1 cellular context compared by ENCODE assay signal in genomic region chr12:27843714-27844245, GRCh38.
TF ChIP-seq lines count a peak whose summit lies in the region.

No MANE protein-coding gene starts in this region.

TF ChIP-seq in K562, 482 proteins besides CTCF, POLR2A, EP300 and RAD21 (continued from another document and continues in another):
- TF ChIP-seq, protein P1, sequence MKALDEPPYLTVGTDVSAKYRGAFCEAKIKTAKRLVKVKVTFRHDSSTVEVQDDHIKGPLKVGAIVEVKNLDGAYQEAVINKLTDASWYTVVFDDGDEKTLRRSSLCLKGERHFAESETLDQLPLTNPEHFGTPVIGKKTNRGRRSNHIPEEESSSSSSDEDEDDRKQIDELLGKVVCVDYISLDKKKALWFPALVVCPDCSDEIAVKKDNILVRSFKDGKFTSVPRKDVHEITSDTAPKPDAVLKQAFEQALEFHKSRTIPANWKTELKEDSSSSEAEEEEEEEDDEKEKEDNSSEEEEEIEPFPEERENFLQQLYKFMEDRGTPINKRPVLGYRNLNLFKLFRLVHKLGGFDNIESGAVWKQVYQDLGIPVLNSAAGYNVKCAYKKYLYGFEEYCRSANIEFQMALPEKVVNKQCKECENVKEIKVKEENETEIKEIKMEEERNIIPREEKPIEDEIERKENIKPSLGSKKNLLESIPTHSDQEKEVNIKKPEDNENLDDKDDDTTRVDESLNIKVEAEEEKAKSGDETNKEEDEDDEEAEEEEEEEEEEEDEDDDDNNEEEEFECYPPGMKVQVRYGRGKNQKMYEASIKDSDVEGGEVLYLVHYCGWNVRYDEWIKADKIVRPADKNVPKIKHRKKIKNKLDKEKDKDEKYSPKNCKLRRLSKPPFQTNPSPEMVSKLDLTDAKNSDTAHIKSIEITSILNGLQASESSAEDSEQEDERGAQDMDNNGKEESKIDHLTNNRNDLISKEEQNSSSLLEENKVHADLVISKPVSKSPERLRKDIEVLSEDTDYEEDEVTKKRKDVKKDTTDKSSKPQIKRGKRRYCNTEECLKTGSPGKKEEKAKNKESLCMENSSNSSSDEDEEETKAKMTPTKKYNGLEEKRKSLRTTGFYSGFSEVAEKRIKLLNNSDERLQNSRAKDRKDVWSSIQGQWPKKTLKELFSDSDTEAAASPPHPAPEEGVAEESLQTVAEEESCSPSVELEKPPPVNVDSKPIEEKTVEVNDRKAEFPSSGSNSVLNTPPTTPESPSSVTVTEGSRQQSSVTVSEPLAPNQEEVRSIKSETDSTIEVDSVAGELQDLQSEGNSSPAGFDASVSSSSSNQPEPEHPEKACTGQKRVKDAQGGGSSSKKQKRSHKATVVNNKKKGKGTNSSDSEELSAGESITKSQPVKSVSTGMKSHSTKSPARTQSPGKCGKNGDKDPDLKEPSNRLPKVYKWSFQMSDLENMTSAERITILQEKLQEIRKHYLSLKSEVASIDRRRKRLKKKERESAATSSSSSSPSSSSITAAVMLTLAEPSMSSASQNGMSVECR (CRISPR knock-in tag; IDR thresholded peaks at IDR 0.05) = no peak
- TF ChIP-seq JUNB (CRISPR knock-in tag; conservative IDR thresholded peaks at IDR 0.05) (no peak), ARID1B (IDR thresholded peaks at IDR 0.05) (peak; percentile 76), ZNF224 (CRISPR knock-in tag; IDR thresholded peaks at IDR 0.05) (no peak), TOE1 (IDR thresholded peaks at IDR 0.05; ENCODE audit: borderline replicate concordance) (no peak), TOE1 (CRISPR knock-in tag; IDR thresholded peaks at IDR 0.05; ENCODE audit: borderline replicate concordance, low read depth) (no peak), ZNF217 (CRISPR knock-in tag; IDR thresholded peaks at IDR 0.05) (no peak), MCM7 (IDR thresholded peaks at IDR 0.05) (no peak), NCOA1 (IDR thresholded peaks at IDR 0.05; ENCODE audit: low read depth) (0 out of 2 replicates have a peak, but pooled peaks have one; percentile 37), XRCC5 (IDR thresholded peaks at IDR 0.05; ENCODE audit: low read depth, low read length) (no peak), JUND (IDR thresholded peaks at IDR 0.05; ENCODE audit: borderline replicate concordance, low read depth, low read length) (peak; percentile 11; the same call in 1 of the 2 replicates), JUND (tag; IDR thresholded peaks at IDR 0.05; ENCODE audit: borderline replicate concordance, low read depth, low read length) (peak; percentile 43; the same call in 1 of the 3 replicates), CEBPG (CRISPR knock-in tag; IDR thresholded peaks at IDR 0.05) (no peak), CEBPG (tag; conservative IDR thresholded peaks at IDR 0.05 in 1 of 2, IDR thresholded peaks at IDR 0.05 in 1 of 2) (no peak), BDP1 (IDR thresholded peaks at IDR 0.05; ENCODE audit: insufficient read depth, insufficient read length) (no peak), PURB (CRISPR knock-in tag; IDR thresholded peaks at IDR 0.05; ENCODE audit: low read depth) (no peak), ESRRA (IDR thresholded peaks at IDR 0.05; ENCODE audit: borderline replicate concordance, low read depth) (peak; percentile 93; the same call in 1 of the 2 replicates), MTA2 (IDR thresholded peaks at IDR 0.05; ENCODE audit: low read depth) (peak; percentile 18; the same call in 1 of the 2 replicates), BHLHE40 (IDR thresholded peaks at IDR 0.05; ENCODE audit: low read length) (peak; percentile 53), FOXA1 (IDR thresholded peaks at IDR 0.05; ENCODE audit: borderline replicate concordance) (peak; percentile 19; the same call in 1 of the 2 replicates), ZNF274 (IDR thresholded peaks at IDR 0.05; ENCODE audit: borderline replicate concordance, low read depth, low read length) (no peak), TAL1 (IDR thresholded peaks at IDR 0.05) (peak; percentile 29), ZNF398 (CRISPR knock-in tag; IDR thresholded peaks at IDR 0.05) (no peak), SRSF9 (IDR thresholded peaks at IDR 0.05; ENCODE audit: borderline replicate concordance, low read depth, low read length) (no peak), FOXJ2 (tag; IDR thresholded peaks at IDR 0.05) (no peak), KLF13 (tag; IDR thresholded peaks at IDR 0.05; ENCODE audit: borderline replicate concordance, low read depth) (no peak), CREM (IDR thresholded peaks at IDR 0.05; ENCODE audit: low read depth) (peak; percentile 53), TRIM24 (IDR thresholded peaks at IDR 0.05) (0 out of 4 replicates have a peak, but pooled peaks of 1 of the 2 experiments have one; percentile 31), HDAC1 (IDR thresholded peaks at IDR 0.05) (peak in 1 of 2 experiments; percentile 49; a peak in 2 of 4 replicates), KLF10 (CRISPR knock-in tag; IDR thresholded peaks at IDR 0.05) (no peak), TBL1XR1 (IDR thresholded peaks at IDR 0.05; ENCODE audit: low read length in 2 of 2) (peak in 1 of 2 experiments; percentile 45; a peak in 1 of 4 replicates), HDAC2 (IDR thresholded peaks at IDR 0.05) (0 out of 2 replicates have a peak, but pooled peaks have one; percentile 68), RNF219 (CRISPR knock-in tag; IDR thresholded peaks at IDR 0.05) (no peak), ATF1 (CRISPR knock-in tag; IDR thresholded peaks at IDR 0.05) (no peak), ATF1 (tag; IDR thresholded peaks at IDR 0.05) (no peak), ZBTB11 (CRISPR knock-in tag; IDR thresholded peaks at IDR 0.05) (peak in 1 of 3 experiments; percentile 56; a peak in 1 of 6 replicates), TEAD4 (IDR thresholded peaks at IDR 0.05; ENCODE audit: low read length) (peak; percentile 82), TEAD4 (CRISPR knock-in tag; IDR thresholded peaks at IDR 0.05; ENCODE audit: borderline replicate concordance) (no peak), RNF2 (IDR thresholded peaks at IDR 0.05) (0 out of 2 replicates have a peak, but pooled peaks have one; percentile 47), ZC3H4 (CRISPR knock-in tag; IDR thresholded peaks at IDR 0.05; ENCODE audit: borderline replicate concordance) (no peak), MCM2 (IDR thresholded peaks at IDR 0.05; ENCODE audit: low read depth) (no peak), SMAD1 (IDR thresholded peaks at IDR 0.05; ENCODE audit: low read depth, low read length, partially characterized antibody) (no peak), PHTF2 (CRISPR knock-in tag; IDR thresholded peaks at IDR 0.05) (no peak), SMARCA4 (IDR thresholded peaks at IDR 0.05) (peak; percentile 67; the same call in 1 of the 2 replicates), TCF7 (IDR thresholded peaks at IDR 0.05; ENCODE audit: borderline replicate concordance) (no peak), MEF2D (tag; conservative IDR thresholded peaks at IDR 0.05; ENCODE audit: low read depth) (no peak)
- TF ChIP-seq, protein P2, sequence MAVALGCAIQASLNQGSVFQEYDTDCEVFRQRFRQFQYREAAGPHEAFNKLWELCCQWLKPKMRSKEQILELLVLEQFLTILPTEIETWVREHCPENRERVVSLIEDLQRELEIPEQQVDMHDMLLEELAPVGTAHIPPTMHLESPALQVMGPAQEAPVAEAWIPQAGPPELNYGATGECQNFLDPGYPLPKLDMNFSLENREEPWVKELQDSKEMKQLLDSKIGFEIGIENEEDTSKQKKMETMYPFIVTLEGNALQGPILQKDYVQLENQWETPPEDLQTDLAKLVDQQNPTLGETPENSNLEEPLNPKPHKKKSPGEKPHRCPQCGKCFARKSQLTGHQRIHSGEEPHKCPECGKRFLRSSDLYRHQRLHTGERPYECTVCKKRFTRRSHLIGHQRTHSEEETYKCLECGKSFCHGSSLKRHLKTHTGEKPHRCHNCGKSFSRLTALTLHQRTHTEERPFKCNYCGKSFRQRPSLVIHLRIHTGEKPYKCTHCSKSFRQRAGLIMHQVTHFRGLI (CRISPR knock-in tag; IDR thresholded peaks at IDR 0.05) = no peak
- TF ChIP-seq, protein P3, sequence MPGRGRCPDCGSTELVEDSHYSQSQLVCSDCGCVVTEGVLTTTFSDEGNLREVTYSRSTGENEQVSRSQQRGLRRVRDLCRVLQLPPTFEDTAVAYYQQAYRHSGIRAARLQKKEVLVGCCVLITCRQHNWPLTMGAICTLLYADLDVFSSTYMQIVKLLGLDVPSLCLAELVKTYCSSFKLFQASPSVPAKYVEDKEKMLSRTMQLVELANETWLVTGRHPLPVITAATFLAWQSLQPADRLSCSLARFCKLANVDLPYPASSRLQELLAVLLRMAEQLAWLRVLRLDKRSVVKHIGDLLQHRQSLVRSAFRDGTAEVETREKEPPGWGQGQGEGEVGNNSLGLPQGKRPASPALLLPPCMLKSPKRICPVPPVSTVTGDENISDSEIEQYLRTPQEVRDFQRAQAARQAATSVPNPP (IDR thresholded peaks at IDR 0.05; ENCODE audit: borderline replicate concordance, insufficient read depth, insufficient read length) = no peak
- TF ChIP-seq, protein P4, sequence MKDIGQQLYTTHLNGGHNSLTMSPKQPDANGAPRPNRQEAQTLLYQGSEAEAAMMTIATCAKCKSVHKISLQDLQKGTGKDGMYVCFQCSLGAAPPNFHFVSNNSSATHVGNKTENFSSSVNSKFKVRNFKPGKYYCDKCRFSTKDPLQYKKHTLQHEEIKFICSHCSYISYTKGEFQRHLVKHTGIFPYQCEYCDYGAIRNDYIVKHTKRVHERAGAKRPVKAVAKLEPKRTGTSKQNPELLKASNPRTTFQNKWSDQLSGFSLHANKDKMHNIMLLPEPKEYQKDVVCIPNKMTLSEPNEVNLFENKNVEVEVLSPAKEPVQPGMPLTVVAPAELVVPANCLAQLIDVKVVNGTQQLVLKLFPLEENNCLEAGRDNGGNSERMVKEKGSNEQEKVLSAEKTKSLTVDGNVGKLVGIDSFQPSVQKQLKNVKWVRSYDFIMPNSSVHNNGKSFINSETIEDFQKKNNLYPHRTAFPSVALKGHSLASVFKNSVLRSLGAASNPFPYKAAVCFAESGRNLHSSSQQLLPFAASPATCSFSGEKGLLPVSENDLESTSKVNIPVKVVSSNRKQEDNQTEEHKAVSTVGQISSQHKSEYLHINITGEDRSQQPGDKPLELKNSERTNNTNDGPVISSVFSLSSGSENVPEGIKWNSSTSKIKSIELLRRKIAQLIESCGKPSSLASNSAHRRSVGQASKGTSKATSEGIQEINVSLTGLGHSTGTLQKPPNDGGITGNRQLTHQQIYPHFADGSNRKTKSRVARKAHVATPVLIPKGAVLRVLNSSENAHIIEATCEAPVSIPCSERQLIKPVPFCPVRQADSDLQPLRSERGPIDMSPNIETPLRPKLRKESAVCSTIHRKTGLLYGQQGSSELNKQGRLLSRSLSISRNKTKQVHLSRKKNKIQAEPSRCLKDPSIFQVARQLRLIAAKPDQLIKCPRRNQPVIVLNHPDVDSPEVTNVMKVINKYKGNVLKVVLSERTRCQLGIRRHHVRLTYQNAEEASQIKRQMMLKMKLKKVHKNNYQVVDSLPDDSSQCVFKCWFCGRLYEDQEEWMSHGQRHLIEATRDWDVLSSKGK (CRISPR knock-in tag; IDR thresholded peaks at IDR 0.05) = no peak
- TF ChIP-seq, protein P5, sequence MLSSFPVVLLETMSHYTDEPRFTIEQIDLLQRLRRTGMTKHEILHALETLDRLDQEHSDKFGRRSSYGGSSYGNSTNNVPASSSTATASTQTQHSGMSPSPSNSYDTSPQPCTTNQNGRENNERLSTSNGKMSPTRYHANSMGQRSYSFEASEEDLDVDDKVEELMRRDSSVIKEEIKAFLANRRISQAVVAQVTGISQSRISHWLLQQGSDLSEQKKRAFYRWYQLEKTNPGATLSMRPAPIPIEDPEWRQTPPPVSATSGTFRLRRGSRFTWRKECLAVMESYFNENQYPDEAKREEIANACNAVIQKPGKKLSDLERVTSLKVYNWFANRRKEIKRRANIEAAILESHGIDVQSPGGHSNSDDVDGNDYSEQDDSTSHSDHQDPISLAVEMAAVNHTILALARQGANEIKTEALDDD (IDR thresholded peaks at IDR 0.05) = peak; percentile 30; the same call in 1 of the 2 replicates
